Comparison of ENCODE assay signal across 8 cellular contexts in genomic region chr7:140479062-140479738, GRCh38. TPM values are rescaled to one million over a fixed set of nuclear protein-coding genes. Genes with fewer than 3 reads are reported as not detected.
DNase-seq lines count a peak whose midpoint lies in the region; ATAC-seq and TF ChIP-seq lines count a peak whose summit lies in the region.

A gene with protein sequence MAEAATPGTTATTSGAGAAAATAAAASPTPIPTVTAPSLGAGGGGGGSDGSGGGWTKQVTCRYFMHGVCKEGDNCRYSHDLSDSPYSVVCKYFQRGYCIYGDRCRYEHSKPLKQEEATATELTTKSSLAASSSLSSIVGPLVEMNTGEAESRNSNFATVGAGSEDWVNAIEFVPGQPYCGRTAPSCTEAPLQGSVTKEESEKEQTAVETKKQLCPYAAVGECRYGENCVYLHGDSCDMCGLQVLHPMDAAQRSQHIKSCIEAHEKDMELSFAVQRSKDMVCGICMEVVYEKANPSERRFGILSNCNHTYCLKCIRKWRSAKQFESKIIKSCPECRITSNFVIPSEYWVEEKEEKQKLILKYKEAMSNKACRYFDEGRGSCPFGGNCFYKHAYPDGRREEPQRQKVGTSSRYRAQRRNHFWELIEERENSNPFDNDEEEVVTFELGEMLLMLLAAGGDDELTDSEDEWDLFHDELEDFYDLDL (minus strand): TSS chr7:140479505. CDS start chr7:140479344, 161 bp downstream.

- H3K9ac ChIP-seq in duodenal mucosa (ENCODE audit: low read depth in 1 of 2, low read length in 2 of 2), result peak within 1 kb of the TSS; percentile 89 to 90

- peaks cover 25% of the 10 kb centered on the region for H3K4me1 Mint-ChIP-seq in activated CD4-positive, alpha-beta memory T cell treated with anti-CD3 and anti-CD28 coated beads, Interleukin-2, amount 10 ng/mL, durations not matched to agents 7 days and 5 days

- no peaks in the 10 kb centered on the region for H3K27me3 Mint-ChIP-seq in activated CD4-positive, alpha-beta memory T cell treated with anti-CD3 and anti-CD28 coated beads, Interleukin-2, amount 10 ng/mL, durations not matched to agents 7 days and 5 days

- H3K4me3 ChIP-seq in duodenal mucosa (ENCODE audit: low read depth in 1 of 2, low read length in 2 of 2) (peak within 1 kb of the TSS; percentile 88 to 93), lower leg skin (ENCODE audit: low read depth, poor library complexity, severe bottlenecking) (peak within 1 kb of the TSS; percentile 90)

- no peak for TF ChIP-seq POLR2A in lower leg skin (IDR thresholded peaks at IDR 0.05)

- H3K27me3 ChIP-seq in duodenal mucosa (ENCODE audit: control insufficient read depth in 1 of 2, insufficient read depth in 2 of 2, low read length in 2 of 2), result no peaks in the 10 kb centered on the region

- H3K9me3 ChIP-seq in duodenal mucosa (ENCODE audit: control insufficient read depth in 1 of 2, low read length in 2 of 2), result no peaks in the 10 kb centered on the region

- WGBS in lower leg skin, 2 donors, result 1 to 3% methylated on average over 30 to 66 of the region's 71 CpGs

- CTCF ChIA-PET in activated CD4-positive, alpha-beta memory T cell treated with anti-CD3 and anti-CD28 coated beads, Interleukin-2, amount 10 ng/mL, durations not matched to agents 7 days and 5 days (lab: Charles Lee), result interaction anchor here (1.4 to 8.4 kb wide), 3 partner anchors 9 to 535 kb away, joined by 3 to 102 read pairs (median 16); partner anchors contain the start of gene MRPS33

- H3K36me3 ChIP-seq in duodenal mucosa (ENCODE audit: control insufficient read depth in 1 of 2, insufficient read depth in 2 of 2, low read length in 2 of 2), result no peaks in the 10 kb centered on the region

- TF ChIP-seq CTCF in lower leg skin (IDR thresholded peaks at IDR 0.05), result no peak

- DNase-seq in CD1c-positive myeloid dendritic cell (ENCODE audit: extremely low spot score) (peak; percentile 91), NCI-H82 treated with DMSO at 0.1 percent for 48 hours (lab: John Stamatoyannopoulos, UW; ENCODE audit: unreplicated experiment) (peak; percentile 93), lower leg skin (ENCODE audit: low spot score in 2 of 2) (peak; percentile 93 to 98)
- DNase-seq in activated CD4-positive, alpha-beta memory T cell treated with anti-CD3 and anti-CD28 coated beads, Interleukin-2, amount 10 ng/mL, durations not matched to agents 7 days and 5 days, result peak; percentile 94
- peak; percentile 92 to 93 for DNase-seq in stimulated activated CD4-positive, alpha-beta T cell treated with anti-CD3 and anti-CD28 coated beads, Interleukin-4, amount 100 ng/mL, for 48 hours (ENCODE audit: low read depth in 2 of 2)

- peaks cover 21 to 24% of the 10 kb centered on the region in 2 donors for H3K4me1 ChIP-seq in duodenal mucosa (ENCODE audit: control insufficient read depth in 1 of 2, insufficient read depth in 2 of 2, low read length in 2 of 2)

- ATAC-seq in GM19438 (IDR thresholded peaks at IDR 0.05; ENCODE audit: low read depth, unreplicated experiment), result peak; percentile 91
- peak; percentile 76 for ATAC-seq in HG03575 (IDR thresholded peaks at IDR 0.05; ENCODE audit: extremely low read depth, insufficient number of reproducible peaks, low FRiP score, unreplicated experiment)

- H3K36me3 Mint-ChIP-seq in activated CD4-positive, alpha-beta memory T cell treated with anti-CD3 and anti-CD28 coated beads, Interleukin-2, amount 10 ng/mL, durations not matched to agents 7 days and 5 days (ENCODE audit: low read depth), result peaks cover 14% of the 10 kb centered on the region

- intact Hi-C loops in lower leg skin (cut with DNase I; ENCODE audit: low total_unique reads), result no loop called here

- peak within 1 kb of the TSS; percentile 96 for H3K4me3 Mint-ChIP-seq in activated CD4-positive, alpha-beta memory T cell treated with anti-CD3 and anti-CD28 coated beads, Interleukin-2, amount 10 ng/mL, durations not matched to agents 7 days and 5 days

- H3K27ac ChIP-seq in duodenal mucosa (ENCODE audit: low read depth, low read length), result peak within 1 kb of the TSS; percentile 95

- no peaks in the 10 kb centered on the region for H3K9me3 Mint-ChIP-seq in activated CD4-positive, alpha-beta memory T cell treated with anti-CD3 and anti-CD28 coated beads, Interleukin-2, amount 10 ng/mL, durations not matched to agents 7 days and 5 days

- H3K27ac Mint-ChIP-seq in activated CD4-positive, alpha-beta memory T cell treated with anti-CD3 and anti-CD28 coated beads, Interleukin-2, amount 10 ng/mL, durations not matched to agents 7 days and 5 days, result peak within 1 kb of the TSS; percentile 89

- POLR2A ChIA-PET in activated CD4-positive, alpha-beta memory T cell treated with anti-CD3 and anti-CD28 coated beads, Interleukin-2, amount 10 ng/mL, durations not matched to agents 7 days and 5 days (lab: Charles Lee), result interaction anchor here (0.8 to 5.4 kb wide), 10 partner anchors 10 to 535 kb away, joined by 3 to 42 read pairs (median 8); partner anchors contain the start of gene MRPS33

RNA-seq across cellular contexts. Expression of the gene that starts here (rescaled TPM):
- 100 to 1,000 TPM; 119 to 122 TPM for total RNA-seq in activated CD4-positive, alpha-beta memory T cell treated with anti-CD3 and anti-CD28 coated beads, Interleukin-2, amount 10 ng/mL, durations not matched to agents 7 days and 5 days
- 10 to 100 TPM; 74.4 to 92.3 (median 85.4) TPM for total RNA-seq in lower leg skin

Comparison
In these comparisons a context has a peak if more than half of its experiments do, and no peak if none do; other contexts are left out.
1. Peak in every context shown above with its lines: DNase-seq, ATAC-seq, H3K4me3 ChIP-seq and H3K27ac ChIP-seq.